ENCODE assay signal across 14 cellular contexts in the genomic region with DNA sequence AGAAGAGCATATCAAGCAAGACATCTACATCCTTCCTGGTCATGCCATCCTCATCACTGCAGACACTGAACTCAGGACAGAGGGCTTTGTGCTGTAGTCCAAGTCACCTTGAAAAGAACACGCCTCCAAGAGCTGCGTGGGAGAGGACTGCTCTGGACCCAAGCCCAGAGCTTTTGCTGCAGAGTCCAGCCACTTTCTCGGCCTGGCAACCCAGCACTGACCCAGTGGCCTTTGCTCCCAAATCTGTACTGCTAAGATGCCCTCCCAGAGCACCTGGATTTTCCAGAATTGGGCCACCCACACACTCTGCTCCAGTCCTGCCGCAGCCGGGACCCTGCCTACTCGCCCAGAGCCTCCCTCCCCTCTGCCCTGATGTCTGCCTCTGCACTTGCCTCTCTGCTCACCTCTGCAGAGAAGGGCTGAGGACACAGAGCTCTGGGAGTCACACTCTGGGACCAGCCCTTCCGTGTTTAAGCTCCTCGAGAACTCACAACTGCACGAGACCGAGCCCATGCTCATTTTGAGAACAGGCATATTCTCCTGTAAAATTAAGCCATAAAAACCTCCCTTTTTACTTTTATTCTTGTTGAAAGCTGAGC.
"Had no signal": no experiment of that assay in that cellular context is flagged by ENCODE, and none has a peak within 500 bp of the region (broad histone marks: within the 10 kb centered on the region; RNA-seq: fewer than 3 reads in every experiment).

No MANE protein-coding gene starts in this region.

- H3K4me3 ChIP-seq: thoracic aorta had no signal

- H3K27me3 Mint-ChIP-seq: stimulated activated naive CD8-positive, alpha-beta T cell treated with anti-CD3 and anti-CD28 coated beads, Interleukin-15, Interleukin-2, amounts not matched to agents 100 ng/mL and 50 ng/mL, for 24 hours had no signal

- DNase-seq: activated CD4-positive, alpha-beta T cell treated with anti-CD3 and anti-CD28 coated beads, Interleukin-2, amount 50 U/mL, for 1 hour; activated CD4-positive, CD25-positive, alpha-beta regulatory T cell; activated naive CD4-positive, alpha-beta T cell treated with anti-CD3 and anti-CD28 coated beads for 36 hours; activated T-cell treated with anti-CD3 and anti-CD28 coated beads for 4 hours; endodermal cell; erythroblast; immature natural killer cell; SIG-M5; stimulated activated CD4-positive, alpha-beta T cell treated with anti-CD3 and anti-CD28 coated beads, Interleukin-12 subunit alpha, Interleukin-12 subunit beta, amount 100 ng/mL, for 4 hours; T-helper 17 cell had no signal

- ATAC-seq: activated T-helper 17 cell treated with anti-CD3 and anti-CD28 coated beads, Interleukin-2, amount 50 U/mL, for 72 hours; T-helper 17 cell had no signal

- H3K9me3 ChIP-seq: thoracic aorta had no signal

- H3K9me3 Mint-ChIP-seq: activated naive CD4-positive, alpha-beta T cell treated with anti-CD3 and anti-CD28 coated beads for 36 hours; activated T-helper 17 cell treated with anti-CD3 and anti-CD28 coated beads, Interleukin-2, amount 50 U/mL, for 72 hours; central memory CD8-positive, alpha-beta T cell; endodermal cell; immature natural killer cell; stimulated activated naive CD8-positive, alpha-beta T cell treated with anti-CD3 and anti-CD28 coated beads, Interleukin-15, Interleukin-2, amounts not matched to agents 100 ng/mL and 50 ng/mL, for 24 hours had no signal

- H3K36me3 Mint-ChIP-seq: immature natural killer cell had no signal

- H3K36me3 ChIP-seq: thoracic aorta had no signal

- H3K4me3 Mint-ChIP-seq: activated naive CD4-positive, alpha-beta T cell treated with anti-CD3 and anti-CD28 coated beads for 36 hours; activated T-helper 17 cell treated with anti-CD3 and anti-CD28 coated beads, Interleukin-2, amount 50 U/mL, for 72 hours; central memory CD8-positive, alpha-beta T cell; endodermal cell; immature natural killer cell; stimulated activated naive CD8-positive, alpha-beta T cell treated with anti-CD3 and anti-CD28 coated beads, Interleukin-15, Interleukin-2, amounts not matched to agents 100 ng/mL and 50 ng/mL, for 24 hours; T-helper 17 cell had no signal

- H3K27ac Mint-ChIP-seq: activated T-helper 17 cell treated with anti-CD3 and anti-CD28 coated beads, Interleukin-2, amount 50 U/mL, for 72 hours; endodermal cell; immature natural killer cell; stimulated activated naive CD8-positive, alpha-beta T cell treated with anti-CD3 and anti-CD28 coated beads, Interleukin-15, Interleukin-2, amounts not matched to agents 100 ng/mL and 50 ng/mL, for 24 hours; T-helper 17 cell had no signal

- H3K27ac ChIP-seq: thoracic aorta had no signal

- H3K4me1 Mint-ChIP-seq: activated T-helper 17 cell treated with anti-CD3 and anti-CD28 coated beads, Interleukin-2, amount 50 U/mL, for 72 hours; central memory CD8-positive, alpha-beta T cell; immature natural killer cell; T-helper 17 cell had no signal
